Comparison of ENCODE assay signal across 9 cellular contexts in the genomic region with DNA sequence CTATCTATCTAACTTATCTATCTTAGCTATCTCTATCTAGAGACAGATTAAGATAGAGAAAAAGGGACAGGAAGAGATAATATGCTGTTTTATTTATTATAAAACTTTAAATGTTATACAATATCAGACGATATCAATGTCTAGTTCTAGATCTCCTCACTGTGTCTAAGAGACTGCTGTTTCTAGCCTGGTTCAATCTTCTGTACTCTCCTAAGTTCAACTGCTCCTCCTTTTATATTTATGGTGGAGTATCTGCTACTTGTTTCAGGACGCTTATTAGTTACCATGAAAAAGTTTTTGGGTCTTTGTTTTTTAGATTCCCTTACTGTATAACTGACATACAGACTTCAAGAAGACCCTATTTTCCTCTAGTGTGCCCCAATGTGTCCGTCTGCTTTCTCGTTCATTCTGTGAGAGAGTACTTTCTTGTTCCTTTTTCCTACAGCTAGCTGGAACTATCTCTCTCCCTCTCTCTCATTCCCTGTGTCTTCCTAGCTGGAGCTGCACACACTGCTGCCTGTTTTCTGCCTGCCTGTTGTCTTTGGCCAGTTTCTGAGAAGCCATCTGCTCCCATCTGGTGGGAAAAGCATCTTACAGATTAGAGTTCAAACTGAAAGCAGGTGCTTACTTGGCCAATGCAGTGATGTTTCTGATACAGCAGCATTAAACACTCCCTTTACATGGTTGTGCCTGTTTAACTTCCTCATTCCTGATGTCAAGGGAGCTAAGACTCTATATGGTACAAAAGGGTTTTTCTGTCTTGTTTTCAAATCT. TPM values are rescaled to one million over a fixed set of nuclear protein-coding genes. Genes with fewer than 3 reads are reported as not detected.
DNase-seq lines count a peak whose midpoint lies in the region; ATAC-seq, FAIRE-seq and TF ChIP-seq lines count a peak whose summit lies in the region.
"Had no signal": no experiment of that assay in that cellular context is flagged by ENCODE, and none has a peak within 500 bp of the region (broad histone marks: within the 10 kb centered on the region; RNA-seq: fewer than 3 reads in every experiment).

No MANE protein-coding gene starts in this region.

- no peak for TF ChIP-seq EP300 in A549 (IDR thresholded peaks at IDR 0.05)

- H2BK5ac ChIP-seq in mesenchymal stem cell (ENCODE audit: low read depth, low read length, poor library complexity, severe bottlenecking): no peak overlapping the region

- H4K91ac ChIP-seq in mesenchymal stem cell (ENCODE audit: low read length): no peak overlapping the region

- no peak overlapping the region for H4K8ac ChIP-seq in mesenchymal stem cell (ENCODE audit: low read length)

- no peak for TF ChIP-seq RAD21 in A549 (conservative IDR thresholded peaks at IDR 0.05 in 1 of 2, IDR thresholded peaks at IDR 0.05 in 1 of 2)

- no peak overlapping the region for H2BK15ac ChIP-seq in mesenchymal stem cell (ENCODE audit: low read depth, poor library complexity, severe bottlenecking)

- POLR2A ChIA-PET in A549 (lab: Yijun Ruan, JAX): interaction anchor here (1.3 kb wide), 1 partner anchor 49 kb away, joined by 6 read pairs; a partner anchor contains a TSS

- no peaks in the 10 kb centered on the region for H3K36me3 ChIP-seq in mesenchymal stem cell (ENCODE audit: control insufficient read depth in 1 of 2, insufficient read depth in 2 of 2, low read depth in 1 of 2, low read length in 2 of 2)
- H3K36me3 ChIP-seq: upper lobe of left lung had no signal

- H3K9ac ChIP-seq in mesenchymal stem cell (ENCODE audit: low read length): no peak overlapping the region

- CTCF ChIA-PET in A549 (lab: Yijun Ruan, JAX): interaction anchor here (0.7 to 2.0 kb wide), 22 partner anchors 8 to 1089 kb away, joined by 3 to 37 read pairs (median 4); a partner anchor contains a TSS

- no peak for DNase-seq in A549 (ENCODE audit: low read depth in 1 of 2, low spot score in 1 of 2)
- DNase-seq in myocyte (ENCODE audit: low read depth): peak; percentile 32
- DNase-seq in LoVo (ENCODE audit: low spot score): no peak
- no peak for DNase-seq in mesenchymal stem cell
- no peak for DNase-seq in effector CD8-positive, alpha-beta T cell (lab: John Stamatoyannopoulos, UW)
- DNase-seq: upper lobe of left lung had no signal

- FAIRE-seq in A549 (lab: Jason Lieb, UNC): no peak

- TF ChIP-seq CTCF in A549 (IDR thresholded peaks at IDR 0.05): no peak

- no peak for TF ChIP-seq POLR2A in A549 (IDR thresholded peaks at IDR 0.05; ENCODE audit: low read length)

- 48% methylated on average over 4 of the region's 4 CpGs for WGBS in A549 (ENCODE audit: missing lambda C conversion rate)
- 77% methylated on average over 3 of the region's 4 CpGs for WGBS in mesenchymal stem cell

- no peaks in the 10 kb centered on the region for H3K9me3 ChIP-seq in A549
- H3K9me3 ChIP-seq in mesenchymal stem cell (ENCODE audit: control insufficient read depth, low read length): no peaks in the 10 kb centered on the region
- H3K9me3 ChIP-seq: upper lobe of left lung had no signal

- H2BK120ac ChIP-seq in mesenchymal stem cell (ENCODE audit: low read depth, low read length): no peak overlapping the region

- H3K4me2 ChIP-seq in A549 (peak overlapping the region; percentile 68), mesenchymal stem cell (ENCODE audit: low read length, poor library complexity, severe bottlenecking) (no peak overlapping the region)

- no peak overlapping the region for H3K23ac ChIP-seq in mesenchymal stem cell (ENCODE audit: low read length in 2 of 2)

- no peak overlapping the region for H3K18ac ChIP-seq in mesenchymal stem cell (ENCODE audit: low read depth in 1 of 2, low read length in 2 of 2)

- H2BK12ac ChIP-seq in mesenchymal stem cell (ENCODE audit: low read length in 2 of 2): no peak overlapping the region

- H2AFZ ChIP-seq in mesenchymal stem cell (ENCODE audit: low read depth, low read length): no peak overlapping the region

- H3K4me3 ChIP-seq in A549 (no peak overlapping the region), mesenchymal stem cell (ENCODE audit: insufficient read depth in 1 of 2, low read depth in 1 of 2, low read length in 2 of 2) (no peak overlapping the region)
- H3K4me3 ChIP-seq: upper lobe of left lung had no signal

- ATAC-seq in A549 (peak; percentile 64 to 73; a peak in 5 of 6 replicates), GM18870 (IDR thresholded peaks at IDR 0.05; ENCODE audit: unreplicated experiment) (peak; percentile 41), HG03196 (IDR thresholded peaks at IDR 0.05; ENCODE audit: unreplicated experiment) (peak; percentile 66), SK-N-SH treated with all-trans-retinoic acid at 6 μM for 48 hours (peak; percentile 66)

- no peak overlapping the region for H3K14ac ChIP-seq in mesenchymal stem cell (ENCODE audit: low read length in 2 of 2)

- H3K79me1 ChIP-seq in mesenchymal stem cell (replicated peaks; ENCODE audit: low read length, poor library complexity, severe bottlenecking): no peaks in the 10 kb centered on the region

- no peak overlapping the region for H3K4ac ChIP-seq in mesenchymal stem cell (ENCODE audit: low read depth in 1 of 2, low read length in 2 of 2)

- H3K4me1 ChIP-seq in A549: peaks cover 24% of the 10 kb centered on the region; the same call in 2 of the 3 replicates
- H3K4me1 ChIP-seq in mesenchymal stem cell (ENCODE audit: control insufficient read depth, insufficient read depth, low read depth, low read length): no peaks in the 10 kb centered on the region

- H3K27me3 ChIP-seq in mesenchymal stem cell (ENCODE audit: control insufficient read depth in 1 of 2, insufficient read depth in 1 of 2, low read length in 2 of 2): no peaks in the 10 kb centered on the region
- H3K27me3 ChIP-seq: upper lobe of left lung had no signal

- no peak overlapping the region for H2AK5ac ChIP-seq in mesenchymal stem cell (ENCODE audit: low read length, severe bottlenecking)

- H3K27ac ChIP-seq in A549 (peak overlapping the region; percentile 32 to 51; a peak in 2 of 6 replicates), mesenchymal stem cell (ENCODE audit: low read length, poor library complexity, severe bottlenecking) (no peak overlapping the region)

TF ChIP-seq in A549, 52 proteins besides CTCF, POLR2A, EP300 and RAD21 (continues in another document):
- TF ChIP-seq, protein P1, sequence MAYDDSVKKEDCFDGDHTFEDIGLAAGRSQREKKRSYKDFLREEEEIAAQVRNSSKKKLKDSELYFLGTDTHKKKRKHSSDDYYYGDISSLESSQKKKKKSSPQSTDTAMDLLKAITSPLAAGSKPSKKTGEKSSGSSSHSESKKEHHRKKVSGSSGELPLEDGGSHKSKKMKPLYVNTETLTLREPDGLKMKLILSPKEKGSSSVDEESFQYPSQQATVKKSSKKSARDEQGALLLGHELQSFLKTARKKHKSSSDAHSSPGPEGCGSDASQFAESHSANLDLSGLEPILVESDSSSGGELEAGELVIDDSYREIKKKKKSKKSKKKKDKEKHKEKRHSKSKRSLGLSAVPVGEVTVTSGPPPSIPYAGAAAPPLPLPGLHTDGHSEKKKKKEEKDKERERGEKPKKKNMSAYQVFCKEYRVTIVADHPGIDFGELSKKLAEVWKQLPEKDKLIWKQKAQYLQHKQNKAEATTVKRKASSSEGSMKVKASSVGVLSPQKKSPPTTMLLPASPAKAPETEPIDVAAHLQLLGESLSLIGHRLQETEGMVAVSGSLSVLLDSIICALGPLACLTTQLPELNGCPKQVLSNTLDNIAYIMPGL (CRISPR knock-in tag; IDR thresholded peaks at IDR 0.05; ENCODE audit: borderline replicate concordance): no peak
- TF ChIP-seq FOSB (CRISPR knock-in tag; IDR thresholded peaks at IDR 0.05): no peak

TF ChIP-seq in SK-N-SH treated with all-trans-retinoic acid at 6 μM for 48 hours, 23 proteins besides CTCF, POLR2A, EP300 and RAD21:
- TF ChIP-seq TCF4 (CRISPR knock-in tag; IDR thresholded peaks at IDR 0.05; ENCODE audit: borderline replicate concordance) (peak; percentile 78; the same call in 1 of the 2 replicates), GLIS3 (CRISPR knock-in tag; IDR thresholded peaks at IDR 0.05) (no peak), ISL1 (CRISPR knock-in tag; IDR thresholded peaks at IDR 0.05) (no peak), ARNTL (CRISPR knock-in tag; IDR thresholded peaks at IDR 0.05; ENCODE audit: borderline replicate concordance, low read depth) (no peak), SNAI2 (CRISPR knock-in tag; IDR thresholded peaks at IDR 0.05) (peak; percentile 91; the same call in 1 of the 2 replicates)

RNA-seq across cellular contexts. Expression of a gene that starts 49.4 kb away (rescaled TPM):
- polyA plus RNA-seq in A549 (2011; rRNA removed) (58.9 and 76.1 TPM in 2 replicates), A549 (2017; fragmentation: RNase III; extraction: RNeasy Plus Mini Kit Qiagen cat#74134 plus additional on column Dnase treatment) (51.9 to 59.4 TPM (median 53.6 TPM) in 3 replicates)
- 16.7 and 20.5 TPM in 2 replicates for polyA plus RNA-seq in A549 (2012; cell fraction: cytosol; rRNA removed)
- 7.5 and 11.4 TPM in 2 replicates for polyA plus RNA-seq in A549 (2012; cell fraction: nucleus; rRNA removed)
- 17.4 and 22.3 TPM in 2 replicates for polyA minus RNA-seq in A549 (2011; rRNA and poly(A)+ RNA removed)
- 19.2 and 38.4 TPM in 2 replicates for total RNA-seq in myocyte
- polyA plus RNA-seq in myocyte (2012): 26.8 TPM
- 28.2 TPM for polyA plus RNA-seq in mesenchymal stem cell (2013, experiment 1 of 2)
- 27.7 TPM for polyA plus RNA-seq in mesenchymal stem cell (2013, experiment 2 of 2)
